35 cellular contexts compared by ENCODE assay signal in genomic region chr18:71233177-71233576, GRCh38.
"Had no signal": no experiment of that assay in that cellular context is flagged by ENCODE, and none has a peak within 500 bp of the region (broad histone marks: within the 10 kb centered on the region; RNA-seq: fewer than 3 reads in every experiment).

No MANE protein-coding gene starts in this region.

- H3K9me3 ChIP-seq: MG63 had no signal

- DNase-seq: Karpas-422, Kasumi-1, MG63, MM.1S, MV-4-11, NCI-H1048, NCI-H1092, NCI-H1092 treated with DMSO at 0.1 percent for 48 hours, NCI-H1105, NCI-H1105 treated with DMSO at 0.1 percent for 48 hours, NCI-H1417, NCI-H1417 treated with DMSO at 0.1 percent for 48 hours, NCI-H1436, NCI-H1436 treated with DMSO at 0.1 percent for 48 hours, NCI-H146, NCI-H1694, NCI-H1694 treated with DMSO at 0.1 percent for 48 hours, NCI-H187, NCI-H187 treated with DMSO at 0.1 percent for 48 hours, NCI-H1930, NCI-H2029, NCI-H2029 treated with DMSO at 0.1 percent for 48 hours, NCI-H2081, NCI-H2081 treated with DMSO at 0.1 percent for 48 hours, NCI-H2107, NCI-H2171, NCI-H2171 treated with DMSO at 0.1 percent for 48 hours, NCI-H2227 treated with DMSO at 0.1 percent for 48 hours, NCI-H226, NCI-H345, NCI-H446, NCI-H446 treated with DMSO at 0.1 percent for 48 hours, NCI-H510A, NCI-H510A treated with DMSO at 0.1 percent for 48 hours, NCI-H524 had no signal

- H3K36me3 ChIP-seq: MG63 had no signal

- H3K27me3 ChIP-seq: MG63 had no signal

- H3K4me3 ChIP-seq: MG63 had no signal
